Comparison of ENCODE assay signal across 8 cellular contexts in genomic region chr20:49541733-49542513, GRCh38. TPM values are rescaled to one million over a fixed set of nuclear protein-coding genes. Genes with fewer than 3 reads are reported as not detected.
DNase-seq lines count a peak whose midpoint lies in the region; ATAC-seq and TF ChIP-seq lines count a peak whose summit lies in the region.

No MANE protein-coding gene starts in this region.

- ATAC-seq in HG02678 (IDR thresholded peaks at IDR 0.05; ENCODE audit: unreplicated experiment) (no peak), GM18873 (IDR thresholded peaks at IDR 0.05; ENCODE audit: low FRiP score, unreplicated experiment) (no peak)

- H3K9me3 ChIP-seq in ascending aorta = no peaks in the 10 kb centered on the region
- no peaks in the 10 kb centered on the region for H3K9me3 ChIP-seq in hepatocyte (ENCODE audit: low read depth)

- H3K79me2 ChIP-seq in hepatocyte = no peaks in the 10 kb centered on the region

- H4K20me1 ChIP-seq in hepatocyte (ENCODE audit: insufficient read depth, poor library complexity, severe bottlenecking) = no peaks in the 10 kb centered on the region

- peak overlapping the region; percentile 93 for H3K27ac Mint-ChIP-seq in T-helper 1 cell treated with Interleukin-12 subunit alpha and Interleukin-12 subunit beta and Interleukin-4 antibody, amounts not matched to agents 30 μg/mL and 1 μg/mL, for 36 hours

- peaks cover 12% of the 10 kb centered on the region for H3K9me3 Mint-ChIP-seq in T-helper 1 cell treated with Interleukin-12 subunit alpha and Interleukin-12 subunit beta and Interleukin-4 antibody, amounts not matched to agents 30 μg/mL and 1 μg/mL, for 36 hours

- H3K27ac ChIP-seq in ascending aorta (peak overlapping the region; percentile 73 to 84), hepatocyte (no peak overlapping the region)

- intact Hi-C loops in ascending aorta (cut with DNase I) = loop anchor here (1.0 to 10.0 kb wide), 5 partner anchors 67 to 385 kb away; partner anchors contain the start of gene B4GALT5

- H3K27me3 ChIP-seq in ascending aorta = no peaks in the 10 kb centered on the region
- H3K27me3 ChIP-seq in hepatocyte = no peaks in the 10 kb centered on the region

- H3K4me3 ChIP-seq in ascending aorta = no peak overlapping the region
- H3K4me3 ChIP-seq in hepatocyte = no peak overlapping the region

- H3K4me3 Mint-ChIP-seq in T-helper 1 cell treated with Interleukin-12 subunit alpha and Interleukin-12 subunit beta and Interleukin-4 antibody, amounts not matched to agents 30 μg/mL and 1 μg/mL, for 36 hours = peak overlapping the region; percentile 46

- TF ChIP-seq CTCF in GM12873 (IDR thresholded peaks at IDR 0.05; ENCODE audit: insufficient read depth, low read depth, low read length, missing control alignments) (peak; percentile 80), ascending aorta (IDR thresholded peaks at IDR 0.05) (peak; percentile 91 to 96 (median 92)), hepatocyte (IDR thresholded peaks at IDR 0.05; ENCODE audit: poor library complexity) (peak; percentile 85)

- H3K4me1 ChIP-seq in ascending aorta (peaks cover 0 to 15% of the 10 kb centered on the region in 2 donors), hepatocyte (ENCODE audit: insufficient read depth) (no peaks in the 10 kb centered on the region)

- DNase-seq in NCI-H1694 treated with DMSO at 0.1 percent for 48 hours (lab: John Stamatoyannopoulos, UW) (peak; percentile 66), ascending aorta (ENCODE audit: low spot score in 2 of 2) (peak in 1 of 2 donors; percentile 84), hepatocyte (ENCODE audit: low spot score) (peak; percentile 85)
- DNase-seq in stimulated activated CD4-positive, alpha-beta T cell treated with anti-CD3 and anti-CD28 coated beads, Interleukin-12 subunit alpha, Interleukin-12 subunit beta, amount 100 ng/mL, for 4 hours = peak; percentile 54

- WGBS in hepatocyte (ENCODE audit: low lambda C conversion rate, missing lambda C conversion rate) = 52% methylated on average over 18 of the region's 18 CpGs

- no peaks in the 10 kb centered on the region for H3K9me2 ChIP-seq in hepatocyte (replicated peaks; ENCODE audit: insufficient read depth)

- H3K4me2 ChIP-seq in hepatocyte = no peak overlapping the region

- H3K36me3 Mint-ChIP-seq in T-helper 1 cell treated with Interleukin-12 subunit alpha and Interleukin-12 subunit beta and Interleukin-4 antibody, amounts not matched to agents 30 μg/mL and 1 μg/mL, for 36 hours (ENCODE audit: low read depth) = peaks cover 27% of the 10 kb centered on the region

- peaks cover 23% of the 10 kb centered on the region for H3K4me1 Mint-ChIP-seq in T-helper 1 cell treated with Interleukin-12 subunit alpha and Interleukin-12 subunit beta and Interleukin-4 antibody, amounts not matched to agents 30 μg/mL and 1 μg/mL, for 36 hours (ENCODE audit: low read depth)

- H3K36me3 ChIP-seq in ascending aorta (peaks cover 86 to 97% of the 10 kb centered on the region in 2 donors), hepatocyte (replicated peaks; ENCODE audit: insufficient read depth, low read depth) (no peaks in the 10 kb centered on the region)

- H3K27me3 Mint-ChIP-seq in T-helper 1 cell treated with Interleukin-12 subunit alpha and Interleukin-12 subunit beta and Interleukin-4 antibody, amounts not matched to agents 30 μg/mL and 1 μg/mL, for 36 hours (ENCODE audit: low read depth) = no peaks in the 10 kb centered on the region

- H2AFZ ChIP-seq in hepatocyte = no peak overlapping the region

RNA-seq across cellular contexts. Expression of gene PTGIS, which starts 26.0 kb away (rescaled TPM):
- 288 TPM for total RNA-seq in ascending aorta
- total RNA-seq in hepatocyte = 22.5 and 26.1 TPM in 2 replicates
- 25.4 and 27.4 TPM in 2 replicates for polyA plus RNA-seq in hepatocyte

RNA-seq across cellular contexts. Expression of gene KCNB1, which starts 59.5 kb away (rescaled TPM):
- total RNA-seq in ascending aorta = not detected
- total RNA-seq in hepatocyte = 0.37 and 0.44 TPM in 2 replicates
- polyA plus RNA-seq in hepatocyte = 1.0 and 1.5 TPM in 2 replicates

Comparison
In these comparisons a context has a peak if more than half of its experiments do, and no peak if none do; other contexts are left out.
1. RNA of gene PTGIS, which starts 26.0 kb away (total RNA-seq): 288 TPM in ascending aorta (single experiment); 22.5 to 26.1 TPM in hepatocyte; every median in the first group is over 10 times any median in the second.
2. Peak in every context shown above with its lines, with median percentiles within 50 percentile points of each other: CTCF ChIP-seq.